1 cellular context compared by ENCODE assay signal in the genomic region with DNA sequence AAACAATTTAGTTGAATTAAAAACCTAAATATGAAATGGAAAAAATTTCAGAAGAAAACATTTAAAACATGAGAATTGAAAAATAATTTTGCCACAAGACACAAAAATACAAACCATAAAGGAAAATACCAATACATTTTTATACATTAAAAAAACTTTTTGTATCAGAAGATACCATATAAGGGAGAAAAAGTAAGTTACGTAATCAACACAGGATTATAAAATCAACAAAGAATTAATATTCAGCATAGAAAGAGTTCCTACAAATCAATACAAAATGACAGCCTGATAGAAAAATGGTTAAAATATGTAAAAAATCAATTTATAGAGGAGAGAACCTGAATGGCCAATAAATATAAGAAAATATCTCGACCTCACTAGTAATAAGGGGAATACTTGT.
TF ChIP-seq lines count a peak whose summit lies in the region.

No MANE protein-coding gene starts in this region.

TF ChIP-seq in GM12878, 131 proteins besides CTCF, POLR2A, EP300 and RAD21:
- TF ChIP-seq ZNF207 (IDR thresholded peaks at IDR 0.05; ENCODE audit: borderline replicate concordance) (no peak), IRF4 (IDR thresholded peaks at IDR 0.05; ENCODE audit: low read depth, low read length) (no peak)
